ENCODE assay signal across 20 cellular contexts in the genomic region with DNA sequence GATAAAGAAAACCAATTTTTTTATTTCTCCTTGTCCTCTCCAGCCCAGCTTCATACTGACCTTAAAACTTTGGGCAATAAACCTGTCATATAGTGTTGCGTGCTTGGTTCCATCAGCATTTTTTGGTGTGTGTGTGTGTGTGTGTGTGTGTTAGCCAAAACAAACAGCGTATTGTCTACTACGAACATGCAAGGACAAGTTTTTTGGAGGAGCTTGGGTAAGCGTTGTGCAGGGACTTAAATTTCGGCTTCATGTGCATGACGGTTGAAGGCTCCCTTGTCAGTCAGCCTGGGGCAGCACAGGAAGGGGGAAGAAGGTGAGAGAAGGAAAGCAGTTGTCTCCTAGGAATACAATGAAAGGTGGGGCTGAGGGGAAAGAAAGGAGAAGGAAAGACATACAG.
DNase-seq lines count a peak whose midpoint lies in the region; ATAC-seq and TF ChIP-seq lines count a peak whose summit lies in the region.
"Had no signal": no experiment of that assay in that cellular context is flagged by ENCODE, and none has a peak within 500 bp of the region (broad histone marks: within the 10 kb centered on the region; RNA-seq: fewer than 3 reads in every experiment).

No MANE protein-coding gene starts in this region.

- H3K9ac ChIP-seq in Loucy (ENCODE audit: low read depth, low read length, poor library complexity, severe bottlenecking) (peak overlapping the region; percentile 0), mammary epithelial cell (ENCODE audit: insufficient read depth, low read length) (no peak overlapping the region), mesendoderm (ENCODE audit: low read length) (no peak overlapping the region)

- no peak overlapping the region for H3K18ac ChIP-seq in mesendoderm (ENCODE audit: low read length)

- in situ Hi-C loops in mammary epithelial cell (cut with MboI; ENCODE audit: low sequenced_read_pairs in 2 of 2) = no loop called here

- H2AFZ ChIP-seq in Loucy (ENCODE audit: low read length) (no peak overlapping the region), mammary epithelial cell (ENCODE audit: low read depth, low read length) (peak overlapping the region; percentile 52)
- H2AFZ ChIP-seq: GM23338 had no signal

- H4K20me1 ChIP-seq in Loucy (ENCODE audit: insufficient read depth, low read length, poor library complexity, severe bottlenecking) (no peaks in the 10 kb centered on the region), mammary epithelial cell (ENCODE audit: insufficient read depth, low read length) (no peaks in the 10 kb centered on the region)

- H3K27ac ChIP-seq in mammary epithelial cell (ENCODE audit: insufficient read depth, low read depth, low read length) (no peak overlapping the region), mesendoderm (ENCODE audit: low read depth, low read length) (no peak overlapping the region)
- H3K27ac ChIP-seq: A549 had no signal

- intact Hi-C loops in mammary epithelial cell (cut with micrococcal nuclease) = loop anchor here (5.0 kb wide), 1 partner anchor 669 kb away; no protein-coding TSS in a partner anchor

- H3F3A ChIP-seq in Loucy (ENCODE audit: low read depth) = no peaks in the 10 kb centered on the region

- dilution Hi-C loops in mammary epithelial cell (cut with HindIII; ENCODE audit: low sequenced_read_pairs) = no loop called here

- H3K9me2 ChIP-seq in Loucy (replicated peaks; ENCODE audit: low read depth, low read length) = no peaks in the 10 kb centered on the region

- H3K4me2 ChIP-seq in Loucy (ENCODE audit: low read depth, low read length, poor library complexity, severe bottlenecking) (peak overlapping the region; percentile 37), mammary epithelial cell (ENCODE audit: insufficient read depth, low read depth, low read length) (no peak overlapping the region), mesendoderm (ENCODE audit: low read length) (no peak overlapping the region)
- H3K4me2 ChIP-seq: A549, GM23338 had no signal

- no peaks in the 10 kb centered on the region for H3K79me1 ChIP-seq in mesendoderm (ENCODE audit: low read length)

- no peak overlapping the region for H3K4ac ChIP-seq in mesendoderm (ENCODE audit: low read depth, low read length)

- DNase-seq in mammary epithelial cell = peak; percentile 33
- peak; percentile 21 for DNase-seq in epithelial cell of esophagus (ENCODE audit: low read depth)
- DNase-seq in mesendoderm = peak; percentile 46
- DNase-seq in GM19240 (ENCODE audit: insufficient read length, low spot score) = no peak
- DNase-seq in activated CD4-positive, CD25-positive, alpha-beta regulatory T cell (lab: John Stamatoyannopoulos, UW) = no peak
- no peak for DNase-seq in NCI-H1092 (lab: John Stamatoyannopoulos, UW)
- DNase-seq: 8988T; ACHN; C1 segment of cervical spinal cord; Calu3; CD4-positive, alpha-beta memory T cell; COR-L47; DMS153; DND-41; HFFc6 had no signal

- no peak overlapping the region for H4K5ac ChIP-seq in mesendoderm (ENCODE audit: low read length)

- no TSS peak for BruUV-seq in mammary epithelial cell (replicated peaks; lab: Mats Ljungman, UMichigan)

- H2AK5ac ChIP-seq in mesendoderm (ENCODE audit: low read length) = no peak overlapping the region

- no peak overlapping the region for H4K8ac ChIP-seq in mesendoderm (ENCODE audit: low read depth, low read length)

- H2BK5ac ChIP-seq in mesendoderm (ENCODE audit: low read length) = no peak overlapping the region

- WGBS in mammary epithelial cell (ENCODE audit: low coverage, missing lambda C conversion rate) = 4% methylated on average over 6 of the region's 6 CpGs
- no CpG with 5 or more reads among the region's 6 CpGs for WGBS in mesendoderm (ENCODE audit: extremely low coverage, insufficient coverage, low lambda C conversion rate)

- H3K9me3 ChIP-seq in Loucy (ENCODE audit: insufficient read depth, low read depth, low read length) (0 out of 2 replicates have a peak, but pooled peaks cover 4% of the 10 kb centered on the region), mammary epithelial cell (replicated peaks; ENCODE audit: insufficient read depth, low read length) (no peaks in the 10 kb centered on the region)
- H3K9me3 ChIP-seq: HAP-1 had no signal

- no peak for ATAC-seq in HG03135 (IDR thresholded peaks at IDR 0.05; ENCODE audit: unreplicated experiment)
- ATAC-seq: A549, GM23338 had no signal

- H3K4me3 ChIP-seq in Loucy (ENCODE audit: low read length, poor library complexity, severe bottlenecking) (no peak overlapping the region), mammary epithelial cell (replicated peaks in 1 of 3; ENCODE audit: insufficient read depth in 1 of 3, low read depth in 2 of 3, low read length in 3 of 3) (no peak overlapping the region), epithelial cell of esophagus (ENCODE audit: low read length) (no peak overlapping the region), mesendoderm (ENCODE audit: low read length) (no peak overlapping the region)
- H3K4me3 ChIP-seq: A549, GM23338, HAP-1 had no signal

- H3K79me2 ChIP-seq in Loucy (ENCODE audit: insufficient read depth, low read length) = no peaks in the 10 kb centered on the region
- no peaks in the 10 kb centered on the region for H3K79me2 ChIP-seq in mammary epithelial cell (ENCODE audit: insufficient read depth, low read length)
- no peaks in the 10 kb centered on the region for H3K79me2 ChIP-seq in mesendoderm (ENCODE audit: control insufficient read depth, insufficient read depth, low read length)

- CTCF ChIA-PET in mammary epithelial cell (lab: Charles Lee; ENCODE audit: low non-redundant PET) = no interaction called here

- H3K23ac ChIP-seq in mesendoderm (ENCODE audit: low read length) = no peak overlapping the region

- TF ChIP-seq CTCF in Loucy (conservative IDR thresholded peaks at IDR 0.05; ENCODE audit: low read length) = no peak
- no peak for TF ChIP-seq CTCF in mammary epithelial cell (conservative IDR thresholded peaks at IDR 0.05 in 1 of 2, IDR thresholded peaks at IDR 0.05 in 1 of 2; ENCODE audit: extremely low read depth in 1 of 2, insufficient read depth in 1 of 2, low read depth in 1 of 2, low read length in 2 of 2)
- TF ChIP-seq CTCF in epithelial cell of esophagus (IDR thresholded peaks at IDR 0.05; ENCODE audit: insufficient read depth, low read depth, low read length, missing control alignments) = no peak

- no peak overlapping the region for H3K56ac ChIP-seq in mesendoderm (ENCODE audit: low read length)

- no peak overlapping the region for H2BK120ac ChIP-seq in mesendoderm (ENCODE audit: low read depth, low read length)

- H3K27me3 ChIP-seq in Loucy (ENCODE audit: insufficient read depth, low read length, poor library complexity, severe bottlenecking) = no peaks in the 10 kb centered on the region
- H3K27me3 ChIP-seq in mammary epithelial cell (ENCODE audit: insufficient read depth, low read length) = no peaks in the 10 kb centered on the region
- H3K27me3 ChIP-seq in mesendoderm (ENCODE audit: insufficient read depth, low read length, poor library complexity) = no peaks in the 10 kb centered on the region

- H2BK15ac ChIP-seq in mesendoderm (replicated peaks; ENCODE audit: low read depth) = no peak overlapping the region

- H3K36me3 ChIP-seq in Loucy (ENCODE audit: insufficient read depth, low read length) (no peaks in the 10 kb centered on the region), mammary epithelial cell (ENCODE audit: insufficient read depth, low read length) (no peaks in the 10 kb centered on the region), mesendoderm (ENCODE audit: control insufficient read depth, insufficient read depth, low read length) (no peaks in the 10 kb centered on the region)
- H3K36me3 ChIP-seq: HAP-1 had no signal

- peaks cover 28% of the 10 kb centered on the region for H3K4me1 ChIP-seq in Loucy (ENCODE audit: insufficient read depth, low read length, poor library complexity, severe bottlenecking)
- H3K4me1 ChIP-seq in mammary epithelial cell (ENCODE audit: insufficient read depth, low read length) = no peaks in the 10 kb centered on the region
- no peaks in the 10 kb centered on the region for H3K4me1 ChIP-seq in mesendoderm (ENCODE audit: control insufficient read depth, low read depth, low read length)
- H3K4me1 ChIP-seq: A549, HAP-1 had no signal

Comparison
In these comparisons a context has a peak if more than half of its experiments do, and no peak if none do; other contexts are left out.
1. DNase-seq: peak in mammary epithelial cell (single experiment), epithelial cell of esophagus (single experiment) and mesendoderm (single experiment); none in GM19240 (single experiment), activated CD4-positive, CD25-positive, alpha-beta regulatory T cell (0 of 4) and NCI-H1092 (single experiment).